1 cellular context compared by ENCODE assay signal in genomic region chr1:236039736-236040670, GRCh38.
A peak's percentile ranks its signal among the peaks of the same experiment; 100 is the strongest.
TF ChIP-seq lines count a peak whose summit lies in the region.

No MANE protein-coding gene starts in this region.

TF ChIP-seq in HepG2, 621 proteins besides CTCF, POLR2A, EP300 and RAD21 (continued from another document and continues in another):
- TF ChIP-seq SAP130 (CRISPR knock-in tag; IDR thresholded peaks at IDR 0.05; ENCODE audit: low read depth), result peak; percentile 92
- TF ChIP-seq SP4 (CRISPR knock-in tag; IDR thresholded peaks at IDR 0.05), result no peak
- no peak for TF ChIP-seq ZNF703 (CRISPR knock-in tag; IDR thresholded peaks at IDR 0.05; ENCODE audit: borderline replicate concordance)
- TF ChIP-seq KDM5B (CRISPR knock-in tag; IDR thresholded peaks at IDR 0.05; ENCODE audit: borderline replicate concordance), result no peak
- no peak for TF ChIP-seq KLF15 (CRISPR knock-in tag; IDR thresholded peaks at IDR 0.05; ENCODE audit: borderline replicate concordance)
- TF ChIP-seq SP140L (CRISPR knock-in tag; IDR thresholded peaks at IDR 0.05; ENCODE audit: borderline replicate concordance), result no peak
- no peak for TF ChIP-seq RORA (CRISPR knock-in tag; IDR thresholded peaks at IDR 0.05)
- no peak for TF ChIP-seq EED (CRISPR knock-in tag; IDR thresholded peaks at IDR 0.05)
- peak; percentile 49; the same call in 1 of the 2 replicates for TF ChIP-seq ZNF335 (CRISPR knock-in tag; IDR thresholded peaks at IDR 0.05)
- TF ChIP-seq ETV5 (CRISPR knock-in tag; IDR thresholded peaks at IDR 0.05; ENCODE audit: borderline replicate concordance), result peak; percentile 47; the same call in 1 of the 2 replicates
- no peak for TF ChIP-seq KDM4B (CRISPR knock-in tag; IDR thresholded peaks at IDR 0.05)
- TF ChIP-seq ZNF710 (CRISPR knock-in tag; IDR thresholded peaks at IDR 0.05; ENCODE audit: borderline replicate concordance), result no peak; the same call in 1 of the 2 replicates
- TF ChIP-seq GMEB1 (CRISPR knock-in tag; IDR thresholded peaks at IDR 0.05; ENCODE audit: borderline replicate concordance), result no peak
- TF ChIP-seq PRDM10 (CRISPR knock-in tag; IDR thresholded peaks at IDR 0.05; ENCODE audit: low read depth), result peak; percentile 95
- TF ChIP-seq ZNF235 (CRISPR knock-in tag; IDR thresholded peaks at IDR 0.05; ENCODE audit: borderline replicate concordance), result no peak
- TF ChIP-seq DMAP1 (CRISPR knock-in tag; IDR thresholded peaks at IDR 0.05), result 0 out of 2 replicates have a peak, but pooled peaks have one; percentile 37
- TF ChIP-seq NFE2 (CRISPR knock-in tag; IDR thresholded peaks at IDR 0.05), result no peak
- no peak for TF ChIP-seq SNAI1 (CRISPR knock-in tag; IDR thresholded peaks at IDR 0.05; ENCODE audit: borderline replicate concordance)
- peak; percentile 56 for TF ChIP-seq TBL1XR1 (IDR thresholded peaks at IDR 0.05; ENCODE audit: borderline replicate concordance, low read length, partially characterized antibody)
- TF ChIP-seq RNF219 (CRISPR knock-in tag; IDR thresholded peaks at IDR 0.05), result no peak
- no peak for TF ChIP-seq REXO4 (CRISPR knock-in tag; IDR thresholded peaks at IDR 0.05; ENCODE audit: borderline replicate concordance)
- TF ChIP-seq ZSCAN30 (CRISPR knock-in tag; IDR thresholded peaks at IDR 0.05), result no peak
- TF ChIP-seq ZNF709 (CRISPR knock-in tag; IDR thresholded peaks at IDR 0.05), result no peak
- no peak for TF ChIP-seq SMAD9 (CRISPR knock-in tag; IDR thresholded peaks at IDR 0.05)
- no peak for TF ChIP-seq ZNF432 (CRISPR knock-in tag; IDR thresholded peaks at IDR 0.05; ENCODE audit: borderline replicate concordance)
- TF ChIP-seq HOXA9 (CRISPR knock-in tag; IDR thresholded peaks at IDR 0.05; ENCODE audit: borderline replicate concordance), result no peak
- TF ChIP-seq PITX1 (CRISPR knock-in tag; IDR thresholded peaks at IDR 0.05), result peak; percentile 91
- TF ChIP-seq ZNF484 (CRISPR knock-in tag; IDR thresholded peaks at IDR 0.05; ENCODE audit: borderline replicate concordance, low read depth), result no peak
- no peak for TF ChIP-seq LCORL (IDR thresholded peaks at IDR 0.05)
- peak; percentile 78; the same call in 1 of the 2 replicates for TF ChIP-seq LCORL (CRISPR knock-in tag; IDR thresholded peaks at IDR 0.05)
- TF ChIP-seq ZFP41 (CRISPR knock-in tag; IDR thresholded peaks at IDR 0.05; ENCODE audit: borderline replicate concordance), result no peak
- TF ChIP-seq ESRRA (CRISPR knock-in tag; IDR thresholded peaks at IDR 0.05; ENCODE audit: low read depth), result peak; percentile 44; the same call in 1 of the 2 replicates
- 0 out of 2 replicates have a peak, but pooled peaks have one; percentile 47 for TF ChIP-seq CBX5 (CRISPR knock-in tag; IDR thresholded peaks at IDR 0.05; ENCODE audit: borderline replicate concordance)
- no peak for TF ChIP-seq CEBPZ (IDR thresholded peaks at IDR 0.05; ENCODE audit: low read length)
- TF ChIP-seq HMG20A (CRISPR knock-in tag; IDR thresholded peaks at IDR 0.05; ENCODE audit: borderline replicate concordance), result peak; percentile 89; the same call in 1 of the 2 replicates
- no peak for TF ChIP-seq ZNF34 (CRISPR knock-in tag; IDR thresholded peaks at IDR 0.05; ENCODE audit: borderline replicate concordance)
- TF ChIP-seq FOXO4 (CRISPR knock-in tag; conservative IDR thresholded peaks at IDR 0.05), result no peak
- TF ChIP-seq GTF2F1 (IDR thresholded peaks at IDR 0.05; ENCODE audit: low read length), result no peak
- TF ChIP-seq PAXIP1 (CRISPR knock-in tag; conservative IDR thresholded peaks at IDR 0.05), result peak; percentile 92
- TF ChIP-seq PHF21A (CRISPR knock-in tag; IDR thresholded peaks at IDR 0.05), result peak; percentile 85
- no peak for TF ChIP-seq ZNF512 (CRISPR knock-in tag; IDR thresholded peaks at IDR 0.05)
- peak; percentile 83 for TF ChIP-seq MAX (IDR thresholded peaks at IDR 0.05)
- TF ChIP-seq ZNF562 (CRISPR knock-in tag; IDR thresholded peaks at IDR 0.05; ENCODE audit: borderline replicate concordance), result no peak
- no peak for TF ChIP-seq ZNF570 (CRISPR knock-in tag; IDR thresholded peaks at IDR 0.05; ENCODE audit: borderline replicate concordance)
